ENCODE assay signal across 8 cellular contexts in the genomic region with DNA sequence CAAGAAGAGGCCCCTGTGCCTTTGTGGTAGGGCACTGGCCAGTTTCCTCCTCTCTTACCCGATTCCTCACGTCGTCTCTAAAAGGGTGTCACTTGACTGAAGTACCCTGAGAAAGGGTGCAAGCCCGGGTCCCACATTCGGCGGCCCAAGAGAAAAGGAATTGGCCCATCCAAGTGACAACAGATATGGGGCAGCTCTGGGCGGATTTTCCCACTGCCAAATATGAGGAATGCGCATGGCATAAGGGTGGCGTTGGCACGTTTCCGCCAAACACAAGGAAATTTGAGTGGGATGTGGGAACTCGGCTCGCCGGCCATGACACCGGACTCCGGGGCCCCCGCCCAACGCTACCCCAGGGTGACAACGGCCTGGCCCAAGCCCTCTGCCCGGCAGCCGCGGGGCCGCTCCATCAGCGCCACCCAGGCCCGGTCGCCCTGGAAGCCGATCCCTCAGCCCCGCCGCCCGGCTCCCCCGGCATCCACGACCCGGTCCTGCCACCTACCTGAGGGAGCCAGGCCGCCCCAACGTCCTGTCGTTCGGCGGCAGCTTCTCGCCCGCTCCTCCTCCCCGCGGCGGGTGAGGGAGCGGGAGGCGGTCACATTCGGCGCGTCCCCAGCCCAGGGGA. TPM values are rescaled to one million over a fixed set of nuclear protein-coding genes. Genes with fewer than 3 reads are reported as not detected.
A peak's percentile ranks its signal among the peaks of the same experiment; 100 is the strongest.
DNase-seq lines count a peak whose midpoint lies in the region; ATAC-seq lines count a peak whose summit lies in the region.

No MANE protein-coding gene starts in this region.

- no peaks in the 10 kb centered on the region for H3K27me3 ChIP-seq in SJCRH30

- DNase-seq in A172 (ENCODE audit: low spot score) (peak; percentile 35), SJCRH30 (peak; percentile 44 to 55), caudate nucleus (lab: John Stamatoyannopoulos, UW) (peak in 37 of 61 donors; percentile 15 to 85 (median 55)), kidney glomerular epithelial cell (lab: John Stamatoyannopoulos, UW) (peak; percentile 21), iPS-NIHi7 (ENCODE audit: extremely low spot score) (no peak)
- DNase-seq in stimulated activated CD4-positive, alpha-beta T cell treated with anti-CD3 and anti-CD28 coated beads, Interleukin-1b, Interleukin-23, amount 100 ng/mL, for 24 hours (ENCODE audit: low read depth in 4 of 4, low spot score in 1 of 4) = peak in 3 of 4 experiments; percentile 8 to 30 (median 12)

- ATAC-seq in GM18502 (IDR thresholded peaks at IDR 0.05; ENCODE audit: poor library complexity, unreplicated experiment) = peak; percentile 44
- peak; percentile 38 for ATAC-seq in HG02973 (IDR thresholded peaks at IDR 0.05; ENCODE audit: unreplicated experiment)

- H3K27ac ChIP-seq in SJCRH30 = peak overlapping the region; percentile 98
- peak overlapping the region; percentile 96 for H3K27ac ChIP-seq in caudate nucleus (ENCODE audit: low read depth, low read length)

- no peaks in the 10 kb centered on the region for H3K9me3 ChIP-seq in SJCRH30 (replicated peaks)

- H3K4me1 ChIP-seq in SJCRH30 = peaks cover 16% of the 10 kb centered on the region

- peak overlapping the region; percentile 97 for H3K4me3 ChIP-seq in SJCRH30

- no peaks in the 10 kb centered on the region for H3K36me3 ChIP-seq in SJCRH30

RNA-seq across cellular contexts. Expression of gene RAF1, which starts 0.5 kb away (rescaled TPM):
- total RNA-seq in A172 (2014; rRNA removed; shearing (Covaris generic)) = 115 and 133 TPM in 2 replicates
- total RNA-seq in SJCRH30 (2014; rRNA removed; shearing (Covaris generic)) = 125 and 129 TPM in 2 replicates
